In the genomic region with DNA sequence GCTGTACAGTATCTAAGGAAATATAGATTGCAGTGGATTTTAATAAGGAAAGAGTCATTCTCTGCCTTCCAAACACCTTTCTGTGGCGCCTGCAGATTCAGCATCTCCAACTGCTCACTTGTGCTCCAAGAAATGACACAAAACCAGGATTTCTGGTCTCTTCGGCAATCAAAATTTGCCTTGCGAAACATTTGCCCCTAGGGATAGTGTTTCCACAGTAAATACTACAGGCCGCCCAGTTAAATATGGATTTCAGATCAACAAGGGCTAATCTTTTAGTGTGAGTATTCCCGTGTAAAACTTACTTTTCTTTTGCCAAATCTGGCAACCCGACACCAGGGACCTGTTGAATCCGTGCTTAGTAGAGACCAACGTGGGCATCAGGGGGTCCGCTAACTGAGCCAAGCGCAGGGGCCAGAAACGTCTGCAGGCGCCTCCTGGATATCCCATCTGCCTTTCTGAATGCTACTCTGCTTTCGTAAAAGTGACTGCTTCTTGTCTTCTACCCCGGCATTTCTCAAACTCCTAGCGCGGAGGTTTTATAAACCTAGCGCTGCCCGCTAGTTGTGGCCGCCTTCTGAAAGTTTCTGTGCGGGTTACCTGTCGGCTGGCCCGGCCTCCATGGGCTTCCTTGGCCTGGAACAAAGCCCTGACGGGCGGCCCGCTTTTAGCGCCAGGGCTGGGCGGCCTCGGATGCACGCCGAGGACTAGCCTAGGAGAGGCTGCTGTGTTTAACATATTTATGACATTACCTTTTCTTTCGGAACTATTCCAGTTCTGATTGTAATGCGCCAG, we compare ENCODE assay signal across 10 cellular contexts. TPM values are rescaled to one million over a fixed set of nuclear protein-coding genes. Genes with fewer than 3 reads are reported as not detected.
A peak's percentile ranks its signal among the peaks of the same experiment; 100 is the strongest.
DNase-seq lines count a peak whose midpoint lies in the region; ATAC-seq, FAIRE-seq and TF ChIP-seq lines count a peak whose summit lies in the region.
"Had no signal": no experiment of that assay in that cellular context is flagged by ENCODE, and none has a peak within 500 bp of the region (broad histone marks: within the 10 kb centered on the region; RNA-seq: fewer than 3 reads in every experiment).

No MANE protein-coding gene starts in this region.

- H3K9me3 Mint-ChIP-seq in H9 = peaks cover 0 to 5% of the 10 kb centered on the region in 2 experiments; a peak in 3 of 5 replicates
- H3K9me3 Mint-ChIP-seq in activated T-helper 1 cell treated with anti-CD3 and anti-CD28 coated beads, Interleukin-12 subunit alpha, Interleukin-12 subunit beta, Interleukin-2, Interleukin-4 antibody, amounts not matched to agents 30 ng/mL and 10 ng/mL and 1 ng/mL, durations not matched to agents 14 hours and 24 hours and 36 hours = no peaks in the 10 kb centered on the region

- H3K56ac ChIP-seq in H9 (ENCODE audit: insufficient read length, low read depth, low read length) = no peak overlapping the region

- peaks cover 21% of the 10 kb centered on the region for H3K23me2 ChIP-seq in H9 (ENCODE audit: insufficient read length, low read depth, low read length, poor library complexity, severe bottlenecking)

- H3K9ac ChIP-seq in H9 (ENCODE audit: extremely low read depth, insufficient read length, low read length) = no peak overlapping the region

- H2BK15ac ChIP-seq in H9 (ENCODE audit: low read depth, low read length) = no peak overlapping the region

- WGBS in H9 (ENCODE audit: extremely low coverage, insufficient read length, low lambda C conversion rate) = no CpG with 5 or more reads among the region's 32 CpGs
- no CpG with 5 or more reads among the region's 32 CpGs for WGBS in iPS DF 6.9 (ENCODE audit: insufficient coverage, insufficient read length)

- no peak overlapping the region for H3K27ac ChIP-seq in H9 (ENCODE audit: insufficient read length, low read depth, low read length)
- H3K27ac ChIP-seq in iPS DF 6.9 (ENCODE audit: low read length) = no peak overlapping the region
- H3K27ac ChIP-seq in gastrocnemius medialis = peak overlapping the region; percentile 41 to 58 (median 52)

- H3K27me3 ChIP-seq in H9 (ENCODE audit: insufficient read depth, low read length) (peaks cover 36% of the 10 kb centered on the region), iPS DF 6.9 (ENCODE audit: control insufficient read depth, insufficient read depth, low read length) (peaks cover 36% of the 10 kb centered on the region), gastrocnemius medialis (peaks cover 29 to 37% (median 35%) of the 10 kb centered on the region in 3 donors)

- H3K18ac ChIP-seq in H9 (ENCODE audit: insufficient read length, low read depth, low read length) = no peak overlapping the region

- peaks cover 27 to 33% of the 10 kb centered on the region in 2 experiments for H3K4me1 Mint-ChIP-seq in H9
- peaks cover 28% of the 10 kb centered on the region for H3K4me1 Mint-ChIP-seq in activated T-helper 1 cell treated with anti-CD3 and anti-CD28 coated beads, Interleukin-12 subunit alpha, Interleukin-12 subunit beta, Interleukin-2, Interleukin-4 antibody, amounts not matched to agents 30 ng/mL and 10 ng/mL and 1 ng/mL, durations not matched to agents 14 hours and 24 hours and 36 hours (ENCODE audit: low read depth)

- no peak overlapping the region for H2BK120ac ChIP-seq in H9 (ENCODE audit: low read depth, low read length, poor library complexity, severe bottlenecking)

- H2AFZ ChIP-seq in H9 (ENCODE audit: low read length) = no peak overlapping the region

- H2AK5ac ChIP-seq in H9 (ENCODE audit: insufficient read length, low read length) = no peak overlapping the region

- H4K20me1 ChIP-seq in H9 (ENCODE audit: control insufficient read depth, insufficient read depth, insufficient read length) = peaks cover 2% of the 10 kb centered on the region

- DNase-seq in H9 = peak; percentile 55
- no peak for DNase-seq in activated T-helper 1 cell treated with anti-CD3 and anti-CD28 coated beads, Interleukin-12 subunit alpha, Interleukin-12 subunit beta, Interleukin-2, Interleukin-4 antibody, amounts not matched to agents 30 ng/mL and 10 ng/mL and 1 ng/mL, durations not matched to agents 14 hours and 24 hours and 36 hours (ENCODE audit: low spot score)
- DNase-seq in iPS DF 6.9 (ENCODE audit: low read depth, low spot score) = no peak
- DNase-seq in gastrocnemius medialis = peak in 1 of 2 donors; percentile 31
- no peak for DNase-seq in GM19239 (ENCODE audit: insufficient read length, low spot score)
- no peak for DNase-seq in NCI-H2171 treated with DMSO at 0.1 percent for 48 hours (lab: John Stamatoyannopoulos, UW)
- no peak for DNase-seq in activated CD4-positive, CD25-positive, alpha-beta regulatory T cell treated with anti-CD3 and anti-CD28 coated beads, Interleukin-2, amount 50 U/mL, for 72 hours
- DNase-seq: NCI-H524 treated with DMSO at 0.1 percent for 48 hours had no signal

- no peaks in the 10 kb centered on the region for H3K79me2 ChIP-seq in H9 (ENCODE audit: insufficient read depth, low read length)

- no peak overlapping the region for H2BK12ac ChIP-seq in H9 (ENCODE audit: insufficient read length, low read depth, low read length)

- H3K36me3 Mint-ChIP-seq in H9 (ENCODE audit: insufficient read depth in 1 of 3, low read depth in 3 of 3) = peaks cover 0 to 6% (median 2%) of the 10 kb centered on the region in 3 experiments; a peak in 2 of 7 replicates
- peaks cover 20% of the 10 kb centered on the region for H3K36me3 Mint-ChIP-seq in activated T-helper 1 cell treated with anti-CD3 and anti-CD28 coated beads, Interleukin-12 subunit alpha, Interleukin-12 subunit beta, Interleukin-2, Interleukin-4 antibody, amounts not matched to agents 30 ng/mL and 10 ng/mL and 1 ng/mL, durations not matched to agents 14 hours and 24 hours and 36 hours (ENCODE audit: low read depth)

- H3K4me2 ChIP-seq in H9 (ENCODE audit: insufficient read depth, insufficient read length, low read length) = peak overlapping the region; percentile 70

- intact Hi-C loops in activated T-helper 1 cell treated with anti-CD3 and anti-CD28 coated beads, Interleukin-12 subunit alpha, Interleukin-12 subunit beta, Interleukin-2, Interleukin-4 antibody, amounts not matched to agents 30 ng/mL and 10 ng/mL and 1 ng/mL, durations not matched to agents 14 hours and 24 hours and 36 hours (cut with micrococcal nuclease) = loop anchor here (1.0 to 10.0 kb wide), 3 partner anchors 35 to 399 kb away; a partner anchor contains a TSS
- intact Hi-C loops in gastrocnemius medialis (cut with DNase I; ENCODE audit: low total_unique reads) = no loop called here

- H2BK5ac ChIP-seq in H9 (ENCODE audit: insufficient read length, low read length) = no peak overlapping the region

- no peak for FAIRE-seq in GM19239 (lab: Jason Lieb, UNC)
- FAIRE-seq: islet of Langerhans had no signal

- no peak overlapping the region for H3K4ac ChIP-seq in H9 (ENCODE audit: low read depth, low read length)

- H2BK20ac ChIP-seq in H9 (ENCODE audit: low read depth, low read length, poor library complexity, severe bottlenecking) = no peak overlapping the region

- peaks cover 62% of the 10 kb centered on the region for H3K27me3 Mint-ChIP-seq in H9 (ENCODE audit: low read depth)
- peaks cover 31% of the 10 kb centered on the region for H3K27me3 Mint-ChIP-seq in activated T-helper 1 cell treated with anti-CD3 and anti-CD28 coated beads, Interleukin-12 subunit alpha, Interleukin-12 subunit beta, Interleukin-2, Interleukin-4 antibody, amounts not matched to agents 30 ng/mL and 10 ng/mL and 1 ng/mL, durations not matched to agents 14 hours and 24 hours and 36 hours (ENCODE audit: insufficient read depth)

- H3K36me3 ChIP-seq in iPS DF 6.9 (ENCODE audit: control insufficient read depth, insufficient read depth, low read length) = peaks cover 3% of the 10 kb centered on the region; the same call in 1 of the 2 replicates
- no peaks in the 10 kb centered on the region for H3K36me3 ChIP-seq in gastrocnemius medialis

- H3K9me3 ChIP-seq in H9 (ENCODE audit: control insufficient read depth, low read depth, low read length) = no peaks in the 10 kb centered on the region
- no peaks in the 10 kb centered on the region for H3K9me3 ChIP-seq in iPS DF 6.9 (ENCODE audit: control insufficient read depth, insufficient read depth, low read length)
- no peaks in the 10 kb centered on the region for H3K9me3 ChIP-seq in gastrocnemius medialis

- H3K4me1 ChIP-seq in H9 (ENCODE audit: insufficient read depth, low read length) = no peaks in the 10 kb centered on the region
- H3K4me1 ChIP-seq in iPS DF 6.9 (ENCODE audit: control insufficient read depth, insufficient read depth, low read length) = peaks cover 16% of the 10 kb centered on the region
- peaks cover 0 to 18% of the 10 kb centered on the region in 2 donors for H3K4me1 ChIP-seq in gastrocnemius medialis

- H4K91ac ChIP-seq in H9 (ENCODE audit: insufficient read length, low read depth, low read length) = no peak overlapping the region

- no peak overlapping the region for H3K23ac ChIP-seq in H9 (ENCODE audit: insufficient read length, low read depth, low read length)

- no peak overlapping the region for H3T11ph ChIP-seq in H9 (ENCODE audit: low read length)

- peak overlapping the region; percentile 53 to 84 for H3K4me3 Mint-ChIP-seq in H9
- H3K4me3 Mint-ChIP-seq in activated T-helper 1 cell treated with anti-CD3 and anti-CD28 coated beads, Interleukin-12 subunit alpha, Interleukin-12 subunit beta, Interleukin-2, Interleukin-4 antibody, amounts not matched to agents 30 ng/mL and 10 ng/mL and 1 ng/mL, durations not matched to agents 14 hours and 24 hours and 36 hours = peak overlapping the region; percentile 71

- TF ChIP-seq CTCF in H9 (conservative IDR thresholded peaks at IDR 0.05) (no peak), gastrocnemius medialis (IDR thresholded peaks at IDR 0.05 in 4 of 5, conservative IDR thresholded peaks at IDR 0.05 in 1 of 5) (no peak)

- peak overlapping the region; percentile 41; the same call in 1 of the 2 replicates for H3K4me3 ChIP-seq in iPS DF 6.9 (ENCODE audit: low read length)
- H3K4me3 ChIP-seq in gastrocnemius medialis = peak overlapping the region; percentile 59 to 72 (median 66)

- no peak overlapping the region for H3K27ac Mint-ChIP-seq in H9
- peak overlapping the region; percentile 69 for H3K27ac Mint-ChIP-seq in activated T-helper 1 cell treated with anti-CD3 and anti-CD28 coated beads, Interleukin-12 subunit alpha, Interleukin-12 subunit beta, Interleukin-2, Interleukin-4 antibody, amounts not matched to agents 30 ng/mL and 10 ng/mL and 1 ng/mL, durations not matched to agents 14 hours and 24 hours and 36 hours

- H3K79me1 ChIP-seq in H9 (ENCODE audit: insufficient read depth, low read depth, low read length, poor library complexity, severe bottlenecking) = no peaks in the 10 kb centered on the region

- in situ Hi-C loops in gastrocnemius medialis (cut with MboI; ENCODE audit: low sequenced_read_pairs in 4 of 4) = no loop called here

- no peak for TF ChIP-seq POLR2A in gastrocnemius medialis (IDR thresholded peaks at IDR 0.05)

- no peak overlapping the region for H4K5ac ChIP-seq in H9 (ENCODE audit: insufficient read length, low read depth, low read length)

- H4K8ac ChIP-seq in H9 (replicated peaks; ENCODE audit: insufficient read length, low read depth, low read length) = no peak overlapping the region

- no peak overlapping the region for H3K14ac ChIP-seq in H9 (ENCODE audit: insufficient read depth, low read length)

- no peak for ATAC-seq in gastrocnemius medialis
- ATAC-seq in GM19452 (IDR thresholded peaks at IDR 0.05; ENCODE audit: unreplicated experiment) = no peak

RNA-seq across cellular contexts. Expression of a gene that starts 2.5 kb away (rescaled TPM):
- total RNA-seq in H9 (2021) = 2.7 and 2.9 TPM in 2 replicates
- 12.7 and 14.7 TPM in 2 replicates for total RNA-seq in activated T-helper 1 cell treated with anti-CD3 and anti-CD28 coated beads, Interleukin-12 subunit alpha, Interleukin-12 subunit beta, Interleukin-2, Interleukin-4 antibody, amounts not matched to agents 30 ng/mL and 10 ng/mL and 1 ng/mL, durations not matched to agents 14 hours and 24 hours and 36 hours
- total RNA-seq in gastrocnemius medialis = 10 to 100 TPM in 2 of 4 donors, 1 to 10 TPM in 2; 2.5 to 29.1 (median 9.7) TPM

Comparison
In these comparisons a context has a peak if more than half of its experiments do, and no peak if none do; other contexts are left out.
1. H3K27ac ChIP-seq: peak in gastrocnemius medialis (4 of 4); none in H9 (single experiment) and iPS DF 6.9 (single experiment).